26 cellular contexts compared by ENCODE assay signal in the genomic region with DNA sequence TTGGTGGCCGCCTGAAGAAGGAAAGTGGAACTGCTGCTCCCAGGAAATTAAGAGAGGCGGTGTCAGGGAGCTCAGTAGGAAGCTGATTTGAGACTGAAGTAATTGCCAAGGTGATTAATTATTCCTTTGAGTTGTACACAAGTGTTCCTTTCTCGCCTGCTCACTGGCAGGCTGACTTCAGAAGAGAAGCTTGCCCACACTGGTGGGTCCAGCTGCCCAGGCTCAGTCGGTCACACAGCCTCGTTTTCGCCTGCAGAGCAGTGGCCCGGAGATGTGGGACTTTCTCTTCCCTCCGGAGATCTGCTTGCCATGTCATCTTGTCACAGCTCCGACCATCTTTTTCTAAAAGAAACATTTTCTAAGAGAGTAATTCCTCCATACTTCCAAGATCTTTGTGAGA.
"Had no signal": no experiment of that assay in that cellular context is flagged by ENCODE, and none has a peak within 500 bp of the region (broad histone marks: within the 10 kb centered on the region; RNA-seq: fewer than 3 reads in every experiment).

No MANE protein-coding gene starts in this region.

- H3K4me3 Mint-ChIP-seq: memory B cell; naive B cell; natural killer cell; nephron progenitor cell; neural progenitor cell; stimulated activated memory B cell treated with anti-CD40 and anti-IgM and Interleukin-4, amounts not matched to agents 10 μg/mL and 1 μg/mL and 100 μg/mL, for 72 hours; stimulated activated naive CD8-positive, alpha-beta T cell treated with anti-CD3 and anti-CD28 coated beads, Interleukin-15, amount 100 ng/mL, for 72 hours; type B pancreatic cell had no signal

- H3K36me3 ChIP-seq: left ventricle myocardium inferior, neural progenitor cell, neutrophil, right atrium auricular region, right lobe of liver, tibial nerve, uterus had no signal

- H3K27me3 ChIP-seq: hepatocyte, neural progenitor cell, neutrophil, right atrium auricular region, right lobe of liver, tibial nerve, uterus had no signal

- H3K27me3 Mint-ChIP-seq: stimulated activated memory B cell treated with anti-CD40 and anti-IgM and Interleukin-4, amounts not matched to agents 10 μg/mL and 1 μg/mL and 100 μg/mL, for 72 hours; type B pancreatic cell had no signal

- H3K79me2 ChIP-seq: hepatocyte, parathyroid adenoma had no signal

- H3K4me1 Mint-ChIP-seq: memory B cell; naive B cell; natural killer cell; neural progenitor cell; stimulated activated memory B cell treated with anti-CD40 and anti-IgM and Interleukin-4, amounts not matched to agents 10 μg/mL and 1 μg/mL and 100 μg/mL, for 72 hours; stimulated activated naive CD8-positive, alpha-beta T cell treated with anti-CD3 and anti-CD28 coated beads, Interleukin-15, amount 100 ng/mL, for 72 hours had no signal

- H3K27ac Mint-ChIP-seq: memory B cell; naive B cell; natural killer cell; neural progenitor cell; stimulated activated memory B cell treated with anti-CD40 and anti-IgM and Interleukin-4, amounts not matched to agents 10 μg/mL and 1 μg/mL and 100 μg/mL, for 72 hours; stimulated activated naive CD8-positive, alpha-beta T cell treated with anti-CD3 and anti-CD28 coated beads, Interleukin-15, amount 100 ng/mL, for 72 hours; type B pancreatic cell had no signal

- H3K9ac ChIP-seq: neural progenitor cell, parathyroid adenoma had no signal

- H3K4me1 ChIP-seq: left ventricle myocardium inferior, neural progenitor cell, parathyroid adenoma, psoas muscle, right atrium auricular region, right lobe of liver, tibial nerve, uterus had no signal

- H3K9me3 Mint-ChIP-seq: natural killer cell; neural progenitor cell; stimulated activated naive CD8-positive, alpha-beta T cell treated with anti-CD3 and anti-CD28 coated beads, Interleukin-15, amount 100 ng/mL, for 72 hours had no signal

- H3K9me3 ChIP-seq: neutrophil, right atrium auricular region, right lobe of liver, uterus had no signal

- H3K4me3 ChIP-seq: hepatocyte, left ventricle myocardium inferior, lung, neural progenitor cell, psoas muscle, right atrium auricular region, right lobe of liver, smooth muscle cell, tibial nerve, uterus had no signal

- H3K36me3 Mint-ChIP-seq: memory B cell; naive B cell; natural killer cell; neural progenitor cell; stimulated activated memory B cell treated with anti-CD40 and anti-IgM and Interleukin-4, amounts not matched to agents 10 μg/mL and 1 μg/mL and 100 μg/mL, for 72 hours; type B pancreatic cell had no signal

- H3K4me2 ChIP-seq: hepatocyte, neural progenitor cell, smooth muscle cell had no signal

- DNase-seq: islet precursor cell; left ventricle myocardium inferior; naive B cell; natural killer cell; nephron progenitor cell; occipital lobe; psoas muscle; right lobe of liver; stimulated activated CD4-positive, alpha-beta T cell treated with anti-CD3 and anti-CD28 coated beads, Interleukin-1b, Interleukin-23, amount 100 ng/mL, for 48 hours; stimulated activated CD4-positive, alpha-beta T cell treated with anti-CD3 and anti-CD28 coated beads, Interleukin-2, amount 100 ng/mL, for 48 hours; stimulated activated CD4-positive, alpha-beta T cell treated with anti-CD3 and anti-CD28 coated beads, Interleukin-4, amount 100 ng/mL, for 4 hours; stimulated activated CD8-positive, alpha-beta memory T cell treated with anti-CD3 and anti-CD28 coated beads, Interleukin-4, amount 100 ng/mL, for 48 hours; stimulated activated naive CD4-positive, alpha-beta T cell treated with Interleukin-2 at 50 U/mL for 16 hours; stimulated activated naive CD8-positive, alpha-beta T cell treated with anti-CD3 and anti-CD28 coated beads, Interleukin-15, amount 100 ng/mL, for 72 hours; uterus had no signal

- H2AFZ ChIP-seq: hepatocyte, neural progenitor cell, parathyroid adenoma had no signal

- H3K27ac ChIP-seq: hepatocyte, left ventricle myocardium inferior, neural progenitor cell, neutrophil, parathyroid adenoma, psoas muscle, right atrium auricular region, right lobe of liver, tibial nerve, uterus had no signal

- ATAC-seq: natural killer cell; psoas muscle; right lobe of liver; stimulated activated memory B cell treated with anti-CD40 and anti-IgM and Interleukin-4, amounts not matched to agents 10 μg/mL and 1 μg/mL and 100 μg/mL, for 72 hours; stimulated activated naive CD8-positive, alpha-beta T cell treated with anti-CD3 and anti-CD28 coated beads, Interleukin-15, amount 100 ng/mL, for 72 hours had no signal
